In genomic region chr2:212863185-212863588, GRCh38 we compare ENCODE assay signal across 8 cellular contexts.
DNase-seq lines count a peak whose midpoint lies in the region; ATAC-seq, FAIRE-seq and TF ChIP-seq lines count a peak whose summit lies in the region.

No MANE protein-coding gene starts in this region.

- TF ChIP-seq RAD21 in A549 (conservative IDR thresholded peaks at IDR 0.05 in 1 of 2, IDR thresholded peaks at IDR 0.05 in 1 of 2) = peak; percentile 47 to 77

- DNase-seq in A549 (ENCODE audit: low read depth in 1 of 2, low spot score in 1 of 2) (peak in 1 of 2 experiments; percentile 59), GF-D8 (lab: John Stamatoyannopoulos, UW) (peak; percentile 64), LHCN-M2 (ENCODE audit: low read depth) (peak; percentile 45), WERI-Rb-1 (peak; percentile 46), foreskin melanocyte (peak; percentile 11), testis (peak; percentile 77), nucleus accumbens (lab: John Stamatoyannopoulos, UW) (no peak)

- intact Hi-C loops in testis (cut with DNase I; ENCODE audit: low total_unique reads) = no loop called here

- FAIRE-seq in A549 (lab: Jason Lieb, UNC) = no peak

- no peak overlapping the region for H3K4me2 ChIP-seq in A549

- H3K4me1 ChIP-seq in A549 = no peaks in the 10 kb centered on the region
- no peaks in the 10 kb centered on the region for H3K4me1 ChIP-seq in testis

- CTCF ChIA-PET in A549 (lab: Yijun Ruan, JAX) = no interaction called here

- ATAC-seq in A549 (peak in 1 of 2 experiments; percentile 73; a peak in 3 of 6 replicates), GM19463 (IDR thresholded peaks at IDR 0.05; ENCODE audit: unreplicated experiment) (no peak)

- H3K27ac ChIP-seq in A549 = no peak overlapping the region
- H3K27ac ChIP-seq in WERI-Rb-1 = no peak overlapping the region
- no peak overlapping the region for H3K27ac ChIP-seq in testis

- TF ChIP-seq POLR2A in A549 (IDR thresholded peaks at IDR 0.05; ENCODE audit: low read length) (no peak), testis (IDR thresholded peaks at IDR 0.05) (no peak)

- whole genome bisulfite sequencing in A549 (ENCODE audit: missing lambda C conversion rate) = 22% methylated on average over 5 of the region's 5 CpGs
- WGBS in testis, 2 donors = 31 to 40% methylated on average over 5 of the region's 5 CpGs

- H3K9me3 ChIP-seq in A549 (0 out of 3 replicates have a peak, but pooled peaks cover 9% of the 10 kb centered on the region), WERI-Rb-1 (ENCODE audit: severe bottlenecking) (peaks cover 15% of the 10 kb centered on the region), testis (no peaks in the 10 kb centered on the region)

- TF ChIP-seq EP300 in A549 (IDR thresholded peaks at IDR 0.05) = no peak

- TF ChIP-seq CTCF in A549 (IDR thresholded peaks at IDR 0.05) = peak; percentile 40; the same call in 2 of the 3 replicates
- TF ChIP-seq CTCF in WERI-Rb-1 (IDR thresholded peaks at IDR 0.05; ENCODE audit: low read depth, low read length) = peak; percentile 64
- peak in 2 of 3 experiments; percentile 43 to 60 for TF ChIP-seq CTCF in testis (IDR thresholded peaks at IDR 0.05)

- H3K4me3 ChIP-seq in A549 = no peak overlapping the region
- no peak overlapping the region for H3K4me3 ChIP-seq in WERI-Rb-1 (ENCODE audit: low read depth, low read length)
- H3K4me3 ChIP-seq in testis = no peak overlapping the region

- H3K36me3 ChIP-seq in WERI-Rb-1 (no peaks in the 10 kb centered on the region), testis (ENCODE audit: low read depth, missing control alignments) (no peaks in the 10 kb centered on the region)

- H3K27me3 ChIP-seq in WERI-Rb-1 (ENCODE audit: insufficient read depth, low read depth, severe bottlenecking) (no peaks in the 10 kb centered on the region), testis (no peaks in the 10 kb centered on the region)

- POLR2A ChIA-PET in A549 (lab: Yijun Ruan, JAX) = no interaction called here

TF ChIP-seq in A549, 52 proteins besides CTCF, POLR2A, EP300 and RAD21:
- TF ChIP-seq HES2 (IDR thresholded peaks at IDR 0.05) = no peak
- TF ChIP-seq SMC3 (IDR thresholded peaks at IDR 0.05) = peak; percentile 35; the same call in 1 of the 3 replicates
- TF ChIP-seq FOSB (CRISPR knock-in tag; IDR thresholded peaks at IDR 0.05) = no peak
- no peak for TF ChIP-seq TP53 (CRISPR knock-in tag; IDR thresholded peaks at IDR 0.05)
- TF ChIP-seq REST (IDR thresholded peaks at IDR 0.05) = no peak
- no peak for TF ChIP-seq SREBF2 (IDR thresholded peaks at IDR 0.05)

Comparison
In these comparisons a context has a peak if more than half of its experiments do, and no peak if none do; other contexts are left out.
1. DNase-seq: peak in GF-D8 (single experiment), LHCN-M2 (single experiment), WERI-Rb-1 (single experiment), foreskin melanocyte (single experiment) and testis (single experiment); none in nucleus accumbens (0 of 56).
2. Peak in every context shown above with its lines, with median percentiles within 50 percentile points of each other: CTCF ChIP-seq.